22 cellular contexts compared by ENCODE assay signal in the genomic region with DNA sequence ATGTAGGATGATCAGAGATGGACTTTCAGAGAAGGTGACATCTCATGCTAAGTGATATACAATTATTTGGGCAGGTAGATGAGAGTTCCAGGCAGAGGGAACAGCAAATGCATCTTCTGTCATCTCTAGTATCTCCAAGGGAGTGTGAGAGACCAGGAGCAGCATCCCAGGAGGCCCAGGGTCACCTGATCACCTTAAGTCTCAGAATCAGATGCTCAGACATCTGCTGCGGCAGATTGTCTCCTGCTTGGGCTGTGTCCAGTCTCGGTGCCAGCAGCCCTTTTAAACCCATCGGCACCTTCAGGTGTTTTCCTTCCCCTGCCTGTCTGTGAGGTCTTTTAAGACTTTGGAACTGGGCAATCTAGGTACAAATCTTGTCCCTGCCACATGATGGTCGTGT.
A peak's percentile ranks its signal among the peaks of the same experiment; 100 is the strongest.
DNase-seq lines count a peak whose midpoint lies in the region; ATAC-seq, FAIRE-seq and TF ChIP-seq lines count a peak whose summit lies in the region.
"Had no signal": no experiment of that assay in that cellular context is flagged by ENCODE, and none has a peak within 500 bp of the region (broad histone marks: within the 10 kb centered on the region; RNA-seq: fewer than 3 reads in every experiment).

No MANE protein-coding gene starts in this region.

- peaks cover 5% of the 10 kb centered on the region for H3K9me3 Mint-ChIP-seq in glutamatergic neuron (ENCODE audit: unreplicated experiment)
- H3K9me3 Mint-ChIP-seq: HFFc6 had no signal

- H3K27me3 ChIP-seq in pancreas (no peaks in the 10 kb centered on the region), left ventricle myocardium inferior (ENCODE audit: low read depth) (no peaks in the 10 kb centered on the region)
- H3K27me3 ChIP-seq: BE2C had no signal

- no peak for FAIRE-seq in pancreas (lab: Jason Lieb, UNC)
- FAIRE-seq: A204.1, GM12878, HTR-8/SVneo had no signal

- H3K4me1 ChIP-seq in pancreas (no peaks in the 10 kb centered on the region), left ventricle myocardium inferior (peaks cover 10% of the 10 kb centered on the region)
- H3K4me1 ChIP-seq: BE2C had no signal

- H3K9me3 ChIP-seq in pancreas = no peaks in the 10 kb centered on the region
- H3K9me3 ChIP-seq in left ventricle myocardium inferior (replicated peaks) = no peaks in the 10 kb centered on the region
- H3K9me3 ChIP-seq: BE2C had no signal

- peaks cover 3% of the 10 kb centered on the region for H3K27me3 Mint-ChIP-seq in glutamatergic neuron (ENCODE audit: unreplicated experiment)

- H3K4me3 ChIP-seq in pancreas (no peak overlapping the region), left ventricle myocardium inferior (no peak overlapping the region)
- H3K4me3 ChIP-seq: GM12878 had no signal

- no peaks in the 10 kb centered on the region for H3K36me3 ChIP-seq in pancreas
- H3K36me3 ChIP-seq in left ventricle myocardium inferior = no peaks in the 10 kb centered on the region
- H3K36me3 ChIP-seq: BE2C had no signal

- H3K27ac ChIP-seq in pancreas (no peak overlapping the region), left ventricle myocardium inferior (replicated peaks) (no peak overlapping the region)

- peak overlapping the region; percentile 25 for H3K27ac Mint-ChIP-seq in glutamatergic neuron (ENCODE audit: unreplicated experiment)
- H3K27ac Mint-ChIP-seq: CD8-positive, alpha-beta memory T cell; HFFc6 had no signal

- peaks cover 41% of the 10 kb centered on the region for H3K4me1 Mint-ChIP-seq in glutamatergic neuron (ENCODE audit: low read depth, unreplicated experiment)
- H3K4me1 Mint-ChIP-seq: CD8-positive, alpha-beta memory T cell had no signal

- TF ChIP-seq CTCF in glutamatergic neuron (IDR thresholded peaks at IDR 0.05; ENCODE audit: partially characterized antibody, unreplicated experiment) (no peak), pancreas (IDR thresholded peaks at IDR 0.05) (no peak), left ventricle myocardium inferior (IDR thresholded peaks at IDR 0.05; ENCODE audit: borderline replicate concordance) (no peak)

- H3K36me3 Mint-ChIP-seq in glutamatergic neuron (ENCODE audit: unreplicated experiment) = no peaks in the 10 kb centered on the region
- H3K36me3 Mint-ChIP-seq: CD4-positive, CD25-positive, alpha-beta regulatory T cell; CD8-positive, alpha-beta memory T cell had no signal

- ATAC-seq in pancreas = no peak
- ATAC-seq: GM12878, HCT116 had no signal

- WGBS in pancreas, 2 donors = 91 to 92% methylated on average over 4 of the region's 4 CpGs

- H3K4me3 Mint-ChIP-seq in glutamatergic neuron (ENCODE audit: unreplicated experiment) = no peak overlapping the region
- H3K4me3 Mint-ChIP-seq: CD4-positive, CD25-positive, alpha-beta regulatory T cell; CD8-positive, alpha-beta memory T cell; HFFc6 had no signal

- peak; percentile 71 for DNase-seq in NCI-H2171 treated with DMSO at 0.1 percent for 48 hours (lab: John Stamatoyannopoulos, UW)
- peak; percentile 18 for DNase-seq in NCI-H69 (lab: John Stamatoyannopoulos, UW)
- peak; percentile 80 for DNase-seq in cerebellar cortex (ENCODE audit: low spot score)
- DNase-seq in glutamatergic neuron = no peak
- no peak for DNase-seq in pancreas
- no peak for DNase-seq in left ventricle myocardium inferior
- no peak for DNase-seq in SIG-M5 (lab: John Stamatoyannopoulos, UW)
- DNase-seq: ACHN; BE2C; CD4-positive, CD25-positive, alpha-beta regulatory T cell; CD8-positive, alpha-beta memory T cell; COR-L47; DMS153; DMS79 treated with DMSO at 0.1 percent for 48 hours; GOT3; H7; HFFc6; IMR-90 had no signal

- intact Hi-C loops in pancreas (cut with DNase I) (no loop called here), left ventricle myocardium inferior (cut with micrococcal nuclease) (no loop called here)

Comparison
In these comparisons a context has a peak if more than half of its experiments do, and no peak if none do; other contexts are left out.
1. DNase-seq: peak in NCI-H2171 treated with DMSO at 0.1 percent for 48 hours (single experiment), NCI-H69 (single experiment) and cerebellar cortex (single experiment); none in glutamatergic neuron (single experiment), pancreas (0 of 6), left ventricle myocardium inferior (single experiment) and SIG-M5 (single experiment).